8 cellular contexts compared by ENCODE assay signal in genomic region chr9:133355881-133356357, GRCh38. TPM values are rescaled to one million over a fixed set of nuclear protein-coding genes. Genes with fewer than 3 reads are reported as not detected.
DNase-seq lines count a peak whose midpoint lies in the region; ATAC-seq and TF ChIP-seq lines count a peak whose summit lies in the region.

No MANE protein-coding gene starts in this region.

- H3K36me3 ChIP-seq in RWPE2 (ENCODE audit: low read depth) (peaks cover 71% of the 10 kb centered on the region), esophagus (ENCODE audit: control insufficient read depth in 2 of 2, insufficient read depth in 2 of 2, low read length in 1 of 2) (peaks cover 4 to 45% of the 10 kb centered on the region in 2 donors)

- H3K4me3 ChIP-seq in GM12875 (ENCODE audit: low read depth, low read length) (peak overlapping the region; percentile 56), RWPE2 (ENCODE audit: severe bottlenecking) (peak overlapping the region; percentile 46), esophagus (ENCODE audit: low read depth in 1 of 2, low read length in 2 of 2) (peak overlapping the region; percentile 68 to 86)

- H3K4me1 ChIP-seq in RWPE2 (ENCODE audit: insufficient read depth, poor library complexity, severe bottlenecking) (no peaks in the 10 kb centered on the region), esophagus (ENCODE audit: control insufficient read depth in 2 of 2, insufficient read depth in 2 of 2, low read length in 1 of 2) (peaks cover 4 to 26% of the 10 kb centered on the region in 2 donors)

- H3K27ac ChIP-seq in RWPE2 (ENCODE audit: poor library complexity, severe bottlenecking) = peak overlapping the region; percentile 51
- peak overlapping the region; percentile 77 to 80 for H3K27ac ChIP-seq in esophagus (ENCODE audit: low read depth in 2 of 2, low read length in 1 of 2)

- no peaks in the 10 kb centered on the region for H3K9me3 ChIP-seq in RWPE2 (ENCODE audit: severe bottlenecking)
- no peaks in the 10 kb centered on the region for H3K9me3 ChIP-seq in esophagus (ENCODE audit: control insufficient read depth in 2 of 2, insufficient read depth in 1 of 2, low read depth in 1 of 2, low read length in 1 of 2)

- DNase-seq in RWPE2 (ENCODE audit: low spot score) (no peak), omental fat pad (ENCODE audit: low spot score) (no peak), epidermal melanocyte (ENCODE audit: insufficient read length, low spot score) (no peak), T1000 (lab: John Stamatoyannopoulos, UW) (no peak), pons (ENCODE audit: low spot score) (no peak)

- H3K27me3 ChIP-seq in RWPE2 (ENCODE audit: insufficient read depth, poor library complexity, severe bottlenecking) = no peaks in the 10 kb centered on the region
- no peaks in the 10 kb centered on the region for H3K27me3 ChIP-seq in esophagus (ENCODE audit: control insufficient read depth in 1 of 2, insufficient read depth in 2 of 2, low read length in 2 of 2)

- ATAC-seq in HG02610 (IDR thresholded peaks at IDR 0.05; ENCODE audit: unreplicated experiment) (peak; percentile 23), RWPE2 (ENCODE audit: low read depth) (peak; percentile 0; the same call in 1 of the 3 replicates), omental fat pad (ENCODE audit: low FRiP score) (peak; percentile 3)

- 0 to 1% methylated on average over 23 to 31 of the region's 31 CpGs for WGBS in esophagus, 2 donors

- TF ChIP-seq CTCF in GM12875 (IDR thresholded peaks at IDR 0.05; ENCODE audit: borderline replicate concordance, insufficient read depth, low read depth, low read length) (no peak), RWPE2 (IDR thresholded peaks at IDR 0.05; ENCODE audit: poor library complexity, severe bottlenecking) (no peak), omental fat pad (IDR thresholded peaks at IDR 0.05) (no peak)

RNA-seq across cellular contexts. Expression of gene SURF1, which starts 0.4 kb away (rescaled TPM):
- polyA plus RNA-seq in esophagus = 10 to 100 TPM; 34.2 to 41.2 TPM
- 10 to 100 TPM; 30.3 to 47.1 (median 41.1) TPM for total RNA-seq in omental fat pad

RNA-seq across cellular contexts. Expression of gene SURF2, which starts 0.4 kb away (rescaled TPM):
- polyA plus RNA-seq in esophagus = 10 to 100 TPM; 32.9 to 36.4 TPM
- total RNA-seq in omental fat pad = 10 to 100 TPM in 3 of 4 donors, 1 to 10 TPM in 1; 8.4 to 25.5 (median 13.4) TPM

RNA-seq across cellular contexts. Expression of gene RPL7A, which starts 7.9 kb away (rescaled TPM):
- 1,000 to 10,000 TPM; 2,052 to 3,524 TPM for polyA plus RNA-seq in esophagus
- total RNA-seq in omental fat pad = 1,000 to 10,000 TPM; 1,813 to 2,244 (median 1,961) TPM

RNA-seq across cellular contexts. Expression of gene MED22, which starts 8.0 kb away (rescaled TPM):
- 10 to 100 TPM in 1 of 2 donors, 1 to 10 TPM in 1; 7.3 to 12.0 TPM for polyA plus RNA-seq in esophagus
- 10 to 100 TPM; 20.0 to 29.1 (median 24.5) TPM for total RNA-seq in omental fat pad

RNA-seq across cellular contexts. Expression of gene SURF6, which starts 19.9 kb away (rescaled TPM):
- polyA plus RNA-seq in esophagus = 10 to 100 TPM; 17.0 to 21.7 TPM
- 10 to 100 TPM; 10.5 to 47.8 (median 14.5) TPM for total RNA-seq in omental fat pad
